In the genomic region with DNA sequence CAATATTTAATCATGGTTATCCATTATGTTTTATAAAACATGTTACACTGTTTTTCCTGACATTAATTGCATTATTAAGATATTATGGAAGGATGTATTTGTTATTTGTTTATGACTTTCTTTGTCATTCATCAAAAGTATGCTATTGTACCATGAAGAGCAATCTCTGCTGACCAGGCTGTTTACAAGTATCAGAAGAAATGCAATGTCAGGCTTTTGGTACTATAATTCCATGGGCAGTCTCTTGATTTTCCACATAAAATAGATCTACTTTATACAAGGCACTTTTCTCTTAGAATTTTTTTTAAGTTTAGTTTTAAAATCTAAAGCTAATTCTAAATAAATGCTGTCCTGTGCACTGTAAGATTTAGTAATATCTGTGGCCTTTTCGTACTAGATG, we compare ENCODE assay signal across 2 cellular contexts.
TF ChIP-seq lines count a peak whose summit lies in the region.

No MANE protein-coding gene starts in this region.

TF ChIP-seq in A549, 52 proteins besides CTCF, POLR2A, EP300 and RAD21:
- no peak for TF ChIP-seq BHLHE40 (IDR thresholded peaks at IDR 0.05; ENCODE audit: low read depth, low read length)
- TF ChIP-seq MAFK (IDR thresholded peaks at IDR 0.05; ENCODE audit: partially characterized antibody) = peak; percentile 9
- TF ChIP-seq EHF (CRISPR knock-in tag; IDR thresholded peaks at IDR 0.05) = no peak

TF ChIP-seq in IMR-90, 13 proteins besides CTCF, POLR2A, EP300 and RAD21:
- TF ChIP-seq CEBPB (IDR thresholded peaks at IDR 0.05; ENCODE audit: low read depth, low read length) = no peak
- TF ChIP-seq MAFK (IDR thresholded peaks at IDR 0.05; ENCODE audit: low read depth, low read length) = peak; percentile 43
TF ChIP-seq in IMR-90: peak in this region for 1.
